Comparison of ENCODE assay signal across 8 cellular contexts in the genomic region with DNA sequence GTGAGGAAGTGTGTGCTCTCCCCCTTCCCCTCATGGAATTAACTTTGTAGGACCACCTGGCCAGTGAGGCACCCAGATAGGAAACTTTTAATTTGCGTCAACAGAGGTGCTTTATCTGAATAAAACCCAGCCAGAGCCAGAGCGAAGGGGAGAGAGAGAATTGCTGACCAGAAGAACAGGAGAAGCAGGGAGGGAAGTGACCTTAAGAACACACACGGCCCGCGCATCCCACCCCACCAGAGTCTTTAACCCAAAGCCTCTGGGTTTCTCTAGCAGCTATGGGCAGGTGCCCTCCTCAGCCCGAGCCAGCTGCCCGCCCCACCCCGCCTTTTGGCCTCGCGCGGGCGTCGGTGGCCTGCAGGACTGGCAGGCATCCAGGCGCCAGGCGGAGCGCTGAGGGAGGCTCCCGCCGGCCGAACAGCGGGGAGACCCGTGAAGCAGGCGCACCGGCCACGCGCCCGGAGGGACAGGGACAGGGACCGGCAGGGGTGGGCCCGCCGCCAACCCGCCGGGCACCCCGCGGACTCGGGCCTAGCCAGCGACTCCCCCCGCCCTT. TPM values are rescaled to one million over a fixed set of nuclear protein-coding genes. Genes with fewer than 3 reads are reported as not detected.
DNase-seq lines count a peak whose midpoint lies in the region; ATAC-seq and TF ChIP-seq lines count a peak whose summit lies in the region.

No MANE protein-coding gene starts in this region.

- no peaks in the 10 kb centered on the region for H3K27me3 Mint-ChIP-seq in activated CD4-positive, alpha-beta memory T cell treated with anti-CD3 and anti-CD28 coated beads, Interleukin-2, amount 10 ng/mL, durations not matched to agents 7 days and 5 days

- ATAC-seq in GM18520 (IDR thresholded peaks at IDR 0.05; ENCODE audit: unreplicated experiment) (peak; percentile 9), HG03025 (IDR thresholded peaks at IDR 0.05; ENCODE audit: low FRiP score, unreplicated experiment) (peak; percentile 43)

- peak overlapping the region; percentile 92 for H3K27ac Mint-ChIP-seq in activated CD4-positive, alpha-beta memory T cell treated with anti-CD3 and anti-CD28 coated beads, Interleukin-2, amount 10 ng/mL, durations not matched to agents 7 days and 5 days

- 0 to 7% methylated on average over 5 to 10 of the region's 36 CpGs for WGBS in tibial nerve, 2 donors

- H3K27me3 ChIP-seq in BLaER1, result no peaks in the 10 kb centered on the region
- no peaks in the 10 kb centered on the region for H3K27me3 ChIP-seq in tibial nerve

- H3K4me1 ChIP-seq in BLaER1 (peaks cover 44% of the 10 kb centered on the region), tibial nerve (peaks cover 0 to 22% (median 7%) of the 10 kb centered on the region in 4 donors)

- H3K36me3 Mint-ChIP-seq in activated CD4-positive, alpha-beta memory T cell treated with anti-CD3 and anti-CD28 coated beads, Interleukin-2, amount 10 ng/mL, durations not matched to agents 7 days and 5 days (ENCODE audit: low read depth), result peaks cover 40% of the 10 kb centered on the region

- peaks cover 62% of the 10 kb centered on the region for H3K4me1 Mint-ChIP-seq in activated CD4-positive, alpha-beta memory T cell treated with anti-CD3 and anti-CD28 coated beads, Interleukin-2, amount 10 ng/mL, durations not matched to agents 7 days and 5 days

- TF ChIP-seq CTCF in epithelial cell of proximal tubule (conservative IDR thresholded peaks at IDR 0.05; ENCODE audit: low read depth, low read length) (no peak), tibial nerve (IDR thresholded peaks at IDR 0.05) (no peak)

- peak overlapping the region; percentile 95 for H3K4me3 Mint-ChIP-seq in activated CD4-positive, alpha-beta memory T cell treated with anti-CD3 and anti-CD28 coated beads, Interleukin-2, amount 10 ng/mL, durations not matched to agents 7 days and 5 days

- POLR2A ChIA-PET in activated CD4-positive, alpha-beta memory T cell treated with anti-CD3 and anti-CD28 coated beads, Interleukin-2, amount 10 ng/mL, durations not matched to agents 7 days and 5 days (lab: Charles Lee), result interaction anchor here (0.7 to 4.6 kb wide), 41 partner anchors 8 to 376 kb away, joined by 3 to 93 read pairs (median 6); a partner anchor contains a TSS

- CTCF ChIA-PET in activated CD4-positive, alpha-beta memory T cell treated with anti-CD3 and anti-CD28 coated beads, Interleukin-2, amount 10 ng/mL, durations not matched to agents 7 days and 5 days (lab: Charles Lee), result interaction anchor here (0.6 to 4.2 kb wide), 11 partner anchors 9 to 357 kb away, joined by 3 to 43 read pairs (median 5); a partner anchor contains a TSS

- peak overlapping the region; percentile 99 for H3K9ac ChIP-seq in BLaER1

- peak overlapping the region; percentile 99 for H3K27ac ChIP-seq in BLaER1
- H3K27ac ChIP-seq in tibial nerve, result peak overlapping the region; percentile 96 to 100 (median 100)

- H3K9me3 ChIP-seq in BLaER1, result no peaks in the 10 kb centered on the region
- no peaks in the 10 kb centered on the region for H3K9me3 ChIP-seq in tibial nerve

- peaks cover 26% of the 10 kb centered on the region for H4K20me1 ChIP-seq in BLaER1

- DNase-seq in NCI-H2196 (lab: John Stamatoyannopoulos, UW; ENCODE audit: unreplicated experiment) (peak; percentile 54), epithelial cell of proximal tubule (ENCODE audit: low read depth) (no peak), middle frontal gyrus (ENCODE audit: extremely low spot score, low spot score) (peak; percentile 53), tibial nerve (ENCODE audit: low spot score in 2 of 2) (peak; percentile 44 to 50)
- DNase-seq in activated CD4-positive, alpha-beta memory T cell treated with anti-CD3 and anti-CD28 coated beads, Interleukin-2, amount 10 ng/mL, durations not matched to agents 7 days and 5 days, result peak; percentile 53

- H3K4me3 ChIP-seq in BLaER1 (peak overlapping the region; percentile 89), epithelial cell of proximal tubule (ENCODE audit: low read depth, low read length) (peak overlapping the region; percentile 74), tibial nerve (peak overlapping the region; percentile 78 to 100 (median 94))

- peak in 1 of 2 donors; percentile 63 for TF ChIP-seq EP300 in tibial nerve (IDR thresholded peaks at IDR 0.05)

- H3K36me3 ChIP-seq in BLaER1 (peaks cover 21% of the 10 kb centered on the region), tibial nerve (peaks cover 0 to 5% (median 0%) of the 10 kb centered on the region in 3 donors)

- peak overlapping the region; percentile 88 for H3K4me2 ChIP-seq in BLaER1

- H3K9me3 Mint-ChIP-seq in activated CD4-positive, alpha-beta memory T cell treated with anti-CD3 and anti-CD28 coated beads, Interleukin-2, amount 10 ng/mL, durations not matched to agents 7 days and 5 days, result no peaks in the 10 kb centered on the region

- TF ChIP-seq POLR2A in tibial nerve (IDR thresholded peaks at IDR 0.05), result peak in 1 of 2 donors; percentile 51

RNA-seq across cellular contexts. Expression of a gene that starts 0.6 kb away (rescaled TPM):
- total RNA-seq in activated CD4-positive, alpha-beta memory T cell treated with anti-CD3 and anti-CD28 coated beads, Interleukin-2, amount 10 ng/mL, durations not matched to agents 7 days and 5 days, result 100 to 1,000 TPM; 140 TPM
- total RNA-seq in epithelial cell of proximal tubule (26.4 and 34.0 TPM in 2 replicates), tibial nerve (10 to 100 TPM; 18.8 to 28.5 (median 22.5) TPM)
